35 cellular contexts compared by ENCODE assay signal in the genomic region with DNA sequence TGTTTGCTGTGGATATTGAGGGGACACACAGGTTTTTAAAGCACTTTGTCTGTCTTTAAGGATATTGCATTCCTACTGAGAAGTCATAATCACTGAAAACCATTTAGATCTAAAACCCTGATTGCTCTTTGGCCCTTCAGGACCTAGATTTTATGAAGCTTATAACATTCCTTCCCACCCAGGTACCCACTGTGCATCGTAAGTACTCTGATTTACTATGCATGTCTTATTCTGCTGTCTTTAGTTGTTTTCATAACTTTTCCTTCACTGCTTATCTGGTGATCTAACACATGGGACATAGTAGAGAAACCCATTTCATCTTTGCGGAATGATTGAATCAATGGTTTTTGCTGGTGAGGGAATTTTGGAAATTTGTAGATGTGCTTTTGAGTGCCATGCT.
"Had no signal": no experiment of that assay in that cellular context is flagged by ENCODE, and none has a peak within 500 bp of the region (broad histone marks: within the 10 kb centered on the region; RNA-seq: fewer than 3 reads in every experiment).

No MANE protein-coding gene starts in this region.

- DNase-seq: Karpas-422, Kasumi-1, MG63, MM.1S, MV-4-11, NCI-H1048, NCI-H1092, NCI-H1092 treated with DMSO at 0.1 percent for 48 hours, NCI-H1105, NCI-H1105 treated with DMSO at 0.1 percent for 48 hours, NCI-H1417, NCI-H1417 treated with DMSO at 0.1 percent for 48 hours, NCI-H1436, NCI-H1436 treated with DMSO at 0.1 percent for 48 hours, NCI-H146, NCI-H1694, NCI-H1694 treated with DMSO at 0.1 percent for 48 hours, NCI-H187, NCI-H187 treated with DMSO at 0.1 percent for 48 hours, NCI-H1930, NCI-H2029, NCI-H2029 treated with DMSO at 0.1 percent for 48 hours, NCI-H2081, NCI-H2081 treated with DMSO at 0.1 percent for 48 hours, NCI-H2107, NCI-H2171, NCI-H2171 treated with DMSO at 0.1 percent for 48 hours, NCI-H2227 treated with DMSO at 0.1 percent for 48 hours, NCI-H226, NCI-H345, NCI-H446, NCI-H446 treated with DMSO at 0.1 percent for 48 hours, NCI-H510A, NCI-H510A treated with DMSO at 0.1 percent for 48 hours, NCI-H524 had no signal
